ENCODE assay signal across 8 cellular contexts in the genomic region with DNA sequence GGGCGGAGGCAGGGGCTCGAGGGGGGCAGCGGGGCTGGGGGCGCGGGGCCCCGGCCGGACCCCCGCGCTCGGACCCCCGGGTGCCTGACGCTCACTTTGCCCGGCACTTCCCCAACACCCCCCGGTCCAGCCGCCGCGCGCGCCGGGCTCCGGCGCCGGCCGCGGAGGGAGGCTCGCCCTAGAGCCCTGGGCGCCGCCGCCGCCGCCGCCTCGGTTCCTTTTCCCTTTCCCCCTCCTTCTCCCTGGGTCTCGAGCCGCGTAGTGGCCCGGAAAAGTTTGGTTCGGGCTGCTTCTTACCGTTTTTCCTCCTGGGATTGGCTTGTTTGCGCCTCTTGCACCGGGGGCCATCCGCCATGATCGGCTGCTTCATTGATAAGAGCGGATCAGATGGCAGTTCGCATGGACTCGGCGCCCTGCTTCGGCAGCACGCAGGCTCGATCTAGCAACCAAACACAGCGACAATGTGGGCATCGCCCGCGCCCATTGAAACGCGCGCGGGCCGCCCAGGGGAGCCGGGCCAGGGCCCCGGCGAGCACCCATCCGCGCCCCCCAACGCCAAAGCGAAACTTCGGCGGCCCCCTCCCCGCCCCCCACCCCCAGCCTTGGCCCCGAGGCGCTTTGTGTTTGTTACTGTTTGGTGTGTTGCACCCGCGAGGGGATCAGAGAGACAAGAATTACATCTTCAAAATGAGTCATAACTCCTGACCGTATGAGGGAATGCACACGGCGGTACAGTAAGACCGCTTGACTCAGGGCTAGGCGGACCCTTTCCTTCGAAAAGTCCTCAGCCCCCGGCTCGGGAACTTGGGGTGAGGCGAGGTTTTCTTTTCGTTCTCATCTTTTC. TPM values are rescaled to one million over a fixed set of nuclear protein-coding genes. Genes with fewer than 3 reads are reported as not detected.
DNase-seq lines count a peak whose midpoint lies in the region; ATAC-seq and TF ChIP-seq lines count a peak whose summit lies in the region.

No MANE protein-coding gene starts in this region.

- H3K27me3 ChIP-seq in OCI-LY3 (ENCODE audit: low read depth, low read length) = peaks cover 43% of the 10 kb centered on the region

- no peaks in the 10 kb centered on the region for H3K9me3 ChIP-seq in OCI-LY3 (ENCODE audit: insufficient read depth, low read length)

- peak overlapping the region; percentile 86 for H3K27ac Mint-ChIP-seq in activated naive CD8-positive, alpha-beta T cell treated with anti-CD3 and anti-CD28 coated beads, Interleukin-2, amount 10 ng/mL, durations not matched to agents 7 days and 5 days

- H3K36me3 ChIP-seq in OCI-LY3 (replicated peaks; ENCODE audit: low read depth, low read length) = peaks cover 5% of the 10 kb centered on the region

- DNase-seq in Ammon's horn (ENCODE audit: low spot score) = peak; percentile 73
- peak; percentile 69 for DNase-seq in activated naive CD8-positive, alpha-beta T cell treated with anti-CD3 and anti-CD28 coated beads, Interleukin-2, amount 10 ng/mL, durations not matched to agents 7 days and 5 days
- peak; percentile 76 for DNase-seq in left cardiac atrium
- DNase-seq in posterior vena cava (ENCODE audit: low spot score) = peak; percentile 85
- no peak for DNase-seq in NCI-H2029 (lab: John Stamatoyannopoulos, UW)

- intact Hi-C loops in left cardiac atrium (cut with DNase I) = loop anchor here in 1 of 2 donors (10.0 kb wide), 1 partner anchor 62 kb away; no protein-coding TSS in a partner anchor
- intact Hi-C loops in posterior vena cava (cut with DNase I) = loop anchor here (5.0 to 10.0 kb wide), 4 partner anchors 70 to 1238 kb away; a partner anchor contains a TSS

- H3K4me3 ChIP-seq in OCI-LY3 (ENCODE audit: low read length) = peak overlapping the region; percentile 85

- TF ChIP-seq CTCF in OCI-LY3 (IDR thresholded peaks at IDR 0.05; ENCODE audit: low read depth, low read length) = no peak

- 0 out of 2 replicates have a peak overlapping the region, but pooled peaks have one; percentile 25 for H2AFZ ChIP-seq in OCI-LY3 (ENCODE audit: low read depth, low read length)

- H3K4me3 Mint-ChIP-seq in activated naive CD8-positive, alpha-beta T cell treated with anti-CD3 and anti-CD28 coated beads, Interleukin-2, amount 10 ng/mL, durations not matched to agents 7 days and 5 days = no peak overlapping the region

- H3K36me3 Mint-ChIP-seq in activated naive CD8-positive, alpha-beta T cell treated with anti-CD3 and anti-CD28 coated beads, Interleukin-2, amount 10 ng/mL, durations not matched to agents 7 days and 5 days = no peaks in the 10 kb centered on the region

- H3K79me2 ChIP-seq in OCI-LY3 (ENCODE audit: low read length) = peaks cover 43% of the 10 kb centered on the region

- H3K4me1 Mint-ChIP-seq in activated naive CD8-positive, alpha-beta T cell treated with anti-CD3 and anti-CD28 coated beads, Interleukin-2, amount 10 ng/mL, durations not matched to agents 7 days and 5 days = peaks cover 3% of the 10 kb centered on the region

- no peaks in the 10 kb centered on the region for H3K9me3 Mint-ChIP-seq in activated naive CD8-positive, alpha-beta T cell treated with anti-CD3 and anti-CD28 coated beads, Interleukin-2, amount 10 ng/mL, durations not matched to agents 7 days and 5 days

- peaks cover 59% of the 10 kb centered on the region for H3K4me1 ChIP-seq in OCI-LY3 (ENCODE audit: low read length)

- peaks cover 44% of the 10 kb centered on the region for H3K27me3 Mint-ChIP-seq in activated naive CD8-positive, alpha-beta T cell treated with anti-CD3 and anti-CD28 coated beads, Interleukin-2, amount 10 ng/mL, durations not matched to agents 7 days and 5 days

- H3K9ac ChIP-seq in OCI-LY3 (ENCODE audit: low read length) = peak overlapping the region; percentile 92

- peak overlapping the region; percentile 75 for H3K27ac ChIP-seq in OCI-LY3 (ENCODE audit: low read length)

- peaks cover 7% of the 10 kb centered on the region; the same call in 1 of the 2 replicates for H4K20me1 ChIP-seq in OCI-LY3 (ENCODE audit: insufficient read depth, low read length)

- POLR2A ChIA-PET in activated naive CD8-positive, alpha-beta T cell treated with anti-CD3 and anti-CD28 coated beads, Interleukin-2, amount 10 ng/mL, durations not matched to agents 7 days and 5 days (lab: Charles Lee) = no interaction called here

- peak; percentile 72 for ATAC-seq in GM18868 (IDR thresholded peaks at IDR 0.05; ENCODE audit: unreplicated experiment)
- peak; percentile 49 for ATAC-seq in HG03064 (IDR thresholded peaks at IDR 0.05; ENCODE audit: low read depth, unreplicated experiment)
- ATAC-seq in activated naive CD8-positive, alpha-beta T cell treated with anti-CD3 and anti-CD28 coated beads, Interleukin-2, amount 10 ng/mL, durations not matched to agents 7 days and 5 days (ENCODE audit: low read depth) = peak; percentile 68
- peak; percentile 33 to 68 for ATAC-seq in left cardiac atrium

- H3K4me2 ChIP-seq in OCI-LY3 (ENCODE audit: low read length) = peak overlapping the region; percentile 100

RNA-seq across cellular contexts. Expression of a gene that starts 2.7 kb away (rescaled TPM):
- 10 to 100 TPM; 17.8 to 19.6 TPM for total RNA-seq in activated naive CD8-positive, alpha-beta T cell treated with anti-CD3 and anti-CD28 coated beads, Interleukin-2, amount 10 ng/mL, durations not matched to agents 7 days and 5 days
- 100 to 1,000 TPM; 118 to 131 TPM for total RNA-seq in left cardiac atrium
- total RNA-seq in posterior vena cava = 100 to 1,000 TPM; 246 to 288 TPM

Comparison
In these comparisons a context has a peak if more than half of its experiments do, and no peak if none do; other contexts are left out.
1. RNA of a gene that starts 2.7 kb away (total RNA-seq): 246 to 288 TPM in posterior vena cava and 118 to 131 TPM in left cardiac atrium; 17.8 to 19.6 TPM in activated naive CD8-positive, alpha-beta T cell treated with anti-CD3 and anti-CD28 coated beads, Interleukin-2, amount 10 ng/mL, durations not matched to agents 7 days and 5 days; every median in the first group is over 4 times any median in the second.
2. Peak in every context shown above with its lines, with median percentiles within 50 percentile points of each other: ATAC-seq.